In the genomic region with DNA sequence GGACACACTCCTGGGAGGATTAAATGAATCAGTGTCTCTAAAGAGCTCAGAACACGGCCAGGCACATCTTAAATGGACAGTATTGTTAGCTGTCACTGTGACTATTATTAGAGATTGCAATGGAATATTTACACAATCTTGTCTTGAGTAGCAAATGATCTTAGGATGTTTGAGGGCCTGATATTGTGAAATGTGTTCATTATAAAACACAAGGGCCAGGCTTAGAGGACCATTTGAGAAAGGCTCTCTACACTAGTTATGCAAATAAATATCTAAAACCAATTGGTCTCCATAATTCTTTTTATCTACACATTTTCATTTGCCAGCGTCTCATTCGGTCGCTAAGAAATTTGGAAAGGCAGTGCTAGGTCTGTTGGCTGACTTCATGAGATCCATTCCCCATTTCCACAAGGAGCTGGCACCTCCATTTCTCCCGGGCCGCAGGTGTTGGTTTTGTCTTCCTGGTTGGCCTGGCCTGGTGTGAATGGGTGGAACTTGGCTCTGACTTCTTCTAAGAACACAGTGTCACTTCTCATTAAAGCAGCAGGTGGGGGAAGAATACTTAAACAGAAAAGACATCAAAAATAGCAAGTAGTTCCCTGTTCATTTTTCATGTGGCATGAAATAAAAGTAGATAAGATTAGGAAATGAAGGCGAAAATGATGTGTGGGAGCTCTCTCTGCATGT, we compare ENCODE assay signal across 18 cellular contexts.
"Had no signal": no experiment of that assay in that cellular context is flagged by ENCODE, and none has a peak within 500 bp of the region (broad histone marks: within the 10 kb centered on the region; RNA-seq: fewer than 3 reads in every experiment).

No MANE protein-coding gene starts in this region.

- H3K4me1 Mint-ChIP-seq: naive B cell had no signal

- H3K4me3 Mint-ChIP-seq: dendritic cell treated with granulocyte-macrophage colony-stimulating factor and Interleukin-4, amounts not matched to agents 40 ng/mL and 50 ng/mL, for 4 days; effector memory CD8-positive, alpha-beta T cell; naive B cell; nephron progenitor cell had no signal

- H3K9me3 Mint-ChIP-seq: dendritic cell treated with granulocyte-macrophage colony-stimulating factor and Interleukin-4, amounts not matched to agents 40 ng/mL and 50 ng/mL, for 4 days; effector memory CD8-positive, alpha-beta T cell; naive B cell; nephron progenitor cell had no signal

- H3K27ac ChIP-seq: epithelial cell of prostate, esophagus muscularis mucosa, gastrocnemius medialis, heart right ventricle, left ventricle myocardium inferior, neutrophil, sigmoid colon, skin epidermis had no signal

- H3K9me3 ChIP-seq: esophagus muscularis mucosa, gastrocnemius medialis, heart right ventricle, left ventricle myocardium inferior, neutrophil, sigmoid colon had no signal

- H3K27me3 Mint-ChIP-seq: dendritic cell treated with granulocyte-macrophage colony-stimulating factor and Interleukin-4, amounts not matched to agents 40 ng/mL and 50 ng/mL, for 4 days had no signal

- DNase-seq: effector memory CD8-positive, alpha-beta T cell; gastrocnemius medialis; heart right ventricle; hypothalamus; kidney glomerular epithelial cell; left ventricle myocardium inferior; mesendoderm; naive B cell; nephron progenitor cell; sigmoid colon; stimulated activated CD4-positive, alpha-beta T cell treated with anti-CD3 and anti-CD28 coated beads, Interleukin-12 subunit alpha, Interleukin-12 subunit beta, amount 100 ng/mL, for 4 hours; stimulated activated naive CD4-positive, alpha-beta T cell; trophoblast cell had no signal

- H3K4me1 ChIP-seq: gastrocnemius medialis, heart right ventricle, left ventricle myocardium inferior had no signal

- H3K27ac Mint-ChIP-seq: dendritic cell treated with granulocyte-macrophage colony-stimulating factor and Interleukin-4, amounts not matched to agents 40 ng/mL and 50 ng/mL, for 4 days; effector memory CD8-positive, alpha-beta T cell; naive B cell; nephron progenitor cell had no signal

- H3K4me3 ChIP-seq: esophagus muscularis mucosa, gastrocnemius medialis, heart right ventricle, left ventricle myocardium inferior, sigmoid colon, skin epidermis had no signal

- H3K27me3 ChIP-seq: esophagus muscularis mucosa, gastrocnemius medialis, neutrophil, sigmoid colon had no signal

- ATAC-seq: effector memory CD8-positive, alpha-beta T cell; gastrocnemius medialis; heart right ventricle had no signal

- H3K36me3 Mint-ChIP-seq: naive B cell had no signal

- H3K36me3 ChIP-seq: esophagus muscularis mucosa, gastrocnemius medialis, heart right ventricle, left ventricle myocardium inferior, neutrophil, sigmoid colon had no signal
